Comparison of ENCODE assay signal across 12 cellular contexts in the genomic region with DNA sequence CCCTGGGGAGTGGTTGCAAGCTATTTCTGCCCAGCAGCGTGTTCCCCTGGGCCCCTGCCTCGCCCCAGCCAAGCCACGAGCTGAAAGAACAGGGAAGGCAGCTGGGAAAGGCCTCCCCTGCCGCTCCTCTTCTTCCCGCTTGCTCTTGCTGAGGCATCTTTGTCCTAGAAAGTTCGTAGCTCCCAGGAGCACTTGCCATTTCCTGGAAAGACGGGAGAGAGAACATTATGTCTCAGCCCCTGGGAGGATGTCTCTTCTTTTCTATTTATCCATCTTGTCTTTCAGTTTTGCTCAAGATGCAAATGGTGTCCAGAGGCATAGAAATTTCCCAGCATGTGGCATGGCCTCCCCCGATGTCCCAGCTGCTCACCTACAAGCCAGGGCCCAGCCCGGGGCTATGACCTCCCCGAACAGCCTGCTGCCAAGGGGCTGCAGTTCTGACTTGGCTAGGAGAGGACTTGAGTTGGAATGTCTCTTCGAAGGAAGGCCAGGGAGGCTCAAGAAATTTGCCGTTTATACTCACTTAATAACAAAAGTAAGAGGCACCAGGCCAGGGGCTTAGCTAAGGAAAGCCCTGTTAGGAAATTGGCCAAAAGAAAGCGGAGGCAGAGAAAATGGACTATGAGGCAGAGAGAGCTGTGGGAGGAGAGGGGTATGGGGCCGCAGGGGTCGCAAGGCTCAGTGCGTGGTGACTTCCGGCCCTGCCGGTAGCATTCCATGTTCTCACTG.
DNase-seq lines count a peak whose midpoint lies in the region; ATAC-seq and TF ChIP-seq lines count a peak whose summit lies in the region.
"Had no signal": no experiment of that assay in that cellular context is flagged by ENCODE, and none has a peak within 500 bp of the region (broad histone marks: within the 10 kb centered on the region; RNA-seq: fewer than 3 reads in every experiment).

No MANE protein-coding gene starts in this region.

- H3K4me3 ChIP-seq in fibroblast of lung (replicated peaks in 1 of 4; ENCODE audit: control extremely low read depth in 1 of 4, insufficient read depth in 1 of 4, low read depth in 3 of 4, low read length in 4 of 4) (no peak overlapping the region), tibial artery (peak overlapping the region; percentile 15 to 23)
- H3K4me3 ChIP-seq: left lung, PC-9 had no signal

- H2AFZ ChIP-seq in fibroblast of lung (ENCODE audit: low read length) = no peak overlapping the region
- H2AFZ ChIP-seq: PC-9 had no signal

- H3K27ac ChIP-seq in adipose tissue (ENCODE audit: low read depth, low read length) = peak overlapping the region; percentile 95
- H3K27ac ChIP-seq in fibroblast of lung (ENCODE audit: insufficient read depth, low read length) = peak overlapping the region; percentile 92
- H3K27ac ChIP-seq in tibial artery = peak overlapping the region; percentile 78 to 91
- H3K27ac ChIP-seq: left lung, PC-9 had no signal

- H3K27me3 ChIP-seq in fibroblast of lung (ENCODE audit: control insufficient read depth, insufficient read depth, low read length) = no peaks in the 10 kb centered on the region
- no peaks in the 10 kb centered on the region for H3K27me3 ChIP-seq in tibial artery

- 45 to 78% (median 50%) methylated on average over 18 of the region's 18 CpGs for WGBS in adipose tissue, 3 donors

- peaks cover 32% of the 10 kb centered on the region for H3K27me3 Mint-ChIP-seq in T-helper 17 cell

- TF ChIP-seq CTCF in fibroblast of lung (conservative IDR thresholded peaks at IDR 0.05 in 1 of 2, IDR thresholded peaks at IDR 0.05 in 1 of 2; ENCODE audit: low read depth in 1 of 2, low read length in 2 of 2) = no peak
- TF ChIP-seq CTCF in tibial artery (IDR thresholded peaks at IDR 0.05) = no peak

- DNase-seq in fibroblast of lung (ENCODE audit: low read depth in 2 of 2) = peak in 1 of 2 donors; percentile 60
- DNase-seq in myocyte (ENCODE audit: low read depth) = peak; percentile 96
- peak; percentile 76 to 89 for DNase-seq in tibial artery
- DNase-seq in AG08396 (ENCODE audit: low spot score) = no peak
- DNase-seq in stimulated activated CD4-positive, alpha-beta T cell treated with anti-CD3 and anti-CD28 coated beads, Interleukin-15, amount 100 ng/mL, for 24 hours = no peak
- no peak for DNase-seq in T-helper 17 cell
- DNase-seq in NCI-H82 (lab: John Stamatoyannopoulos, UW) = no peak
- DNase-seq: DMS53, left lung, NCI-H1930 had no signal

- no peak overlapping the region for H3K4me3 Mint-ChIP-seq in T-helper 17 cell

- H3K4me1 ChIP-seq in fibroblast of lung (ENCODE audit: control insufficient read depth, extremely low read depth, insufficient read depth, low read length) = peaks cover 42% of the 10 kb centered on the region
- H3K4me1 ChIP-seq in tibial artery = peaks cover 21 to 58% (median 56%) of the 10 kb centered on the region in 4 donors

- H3K36me3 ChIP-seq in fibroblast of lung (ENCODE audit: control insufficient read depth, insufficient read depth, low read length) = no peaks in the 10 kb centered on the region
- no peaks in the 10 kb centered on the region for H3K36me3 ChIP-seq in tibial artery
- H3K36me3 ChIP-seq: left lung had no signal

- no peak overlapping the region for H3K9ac ChIP-seq in fibroblast of lung (ENCODE audit: insufficient read depth, low read length)

- H3K9me3 ChIP-seq in fibroblast of lung (ENCODE audit: control insufficient read depth, insufficient read depth, low read depth, low read length) = no peaks in the 10 kb centered on the region
- no peaks in the 10 kb centered on the region for H3K9me3 ChIP-seq in tibial artery
- no peaks in the 10 kb centered on the region for H3K9me3 ChIP-seq in T-helper 17 cell (ENCODE audit: control insufficient read depth, low read length, poor library complexity, severe bottlenecking)
- H3K9me3 ChIP-seq: left lung had no signal

- no peaks in the 10 kb centered on the region for H3K4me1 Mint-ChIP-seq in T-helper 17 cell

- no peaks in the 10 kb centered on the region for H4K20me1 ChIP-seq in fibroblast of lung (ENCODE audit: control insufficient read depth, extremely low read depth, insufficient read depth, low read length)

- H3K27ac Mint-ChIP-seq in T-helper 17 cell = no peak overlapping the region

- no peak for ATAC-seq in T-helper 17 cell

- H3K79me2 ChIP-seq in fibroblast of lung (ENCODE audit: control insufficient read depth, insufficient read depth, low read length) = no peaks in the 10 kb centered on the region

- peak overlapping the region; percentile 33 for H3K4me2 ChIP-seq in fibroblast of lung (ENCODE audit: extremely low read depth, insufficient read depth, low read length)
- H3K4me2 ChIP-seq: PC-9 had no signal

- intact Hi-C loops in tibial artery (cut with DNase I; ENCODE audit: low total_unique reads) = no loop called here

- H3K36me3 Mint-ChIP-seq in T-helper 17 cell (ENCODE audit: low read depth) = no peaks in the 10 kb centered on the region

Comparison
In these comparisons a context has a peak if more than half of its experiments do, and no peak if none do; other contexts are left out.
1. DNase-seq: peak in myocyte (single experiment) and tibial artery (2 of 2); none in AG08396 (single experiment), stimulated activated CD4-positive, alpha-beta T cell treated with anti-CD3 and anti-CD28 coated beads, Interleukin-15, amount 100 ng/mL, for 24 hours (single experiment), T-helper 17 cell (0 of 3) and NCI-H82 (single experiment).
2. H3K4me3 ChIP-seq: peak in tibial artery (2 of 2); none in fibroblast of lung (0 of 4).
3. Peak in every context shown above with its lines, with median percentiles within 50 percentile points of each other: H3K27ac ChIP-seq.